In genomic region chr22:39897841-39898240, GRCh38 we compare ENCODE assay signal across 25 cellular contexts. TPM values are rescaled to one million over a fixed set of nuclear protein-coding genes. Genes with fewer than 3 reads are reported as not detected.
"Had no signal": no experiment of that assay in that cellular context is flagged by ENCODE, and none has a peak within 500 bp of the region (broad histone marks: within the 10 kb centered on the region; RNA-seq: fewer than 3 reads in every experiment).

No MANE protein-coding gene starts in this region.

- H3K27me3 Mint-ChIP-seq: activated CD4-positive, alpha-beta memory T cell treated with anti-CD3 and anti-CD28 coated beads, Interleukin-2, amount 10 ng/mL, durations not matched to agents 7 days and 5 days; stimulated activated naive B cell treated with anti-CD40 and anti-IgM and Interleukin-4, amounts not matched to agents 10 μg/mL and 1 μg/mL and 100 μg/mL, for 72 hours had no signal

- H3K27ac ChIP-seq: epithelial cell of prostate, heart right ventricle, uterus had no signal

- H3K36me3 Mint-ChIP-seq: natural killer cell; stimulated activated naive B cell treated with anti-CD40 and anti-IgM and Interleukin-4, amounts not matched to agents 10 μg/mL and 1 μg/mL and 100 μg/mL, for 72 hours had no signal

- H3K27ac Mint-ChIP-seq: activated CD4-positive, alpha-beta memory T cell treated with anti-CD3 and anti-CD28 coated beads, Interleukin-2, amount 10 ng/mL, durations not matched to agents 7 days and 5 days; activated naive CD4-positive, alpha-beta T cell treated with anti-CD3 and anti-CD28 coated beads, Interleukin-2, amount 10 ng/mL, durations not matched to agents 7 days and 5 days; activated T-cell treated with anti-CD3 and anti-CD28 coated beads, Interleukin-2, amount 50 U/mL, for 72 hours; natural killer cell; stimulated activated naive B cell treated with anti-CD40 and anti-IgM and Interleukin-4, amounts not matched to agents 10 μg/mL and 1 μg/mL and 100 μg/mL, for 72 hours had no signal

- H3K36me3 ChIP-seq: heart right ventricle, uterus had no signal

- DNase-seq: activated CD4-positive, alpha-beta memory T cell treated with anti-CD3 and anti-CD28 coated beads, Interleukin-2, amount 10 ng/mL, durations not matched to agents 7 days and 5 days; activated CD4-positive, alpha-beta T cell treated with anti-CD3 and anti-CD28 coated beads for 48 hours; activated CD4-positive, CD25-positive, alpha-beta regulatory T cell; activated effector memory CD4-positive, alpha-beta T cell treated with Interleukin-2 at 50 U/mL for 16 hours; activated naive CD4-positive, alpha-beta T cell treated with anti-CD3 and anti-CD28 coated beads, Interleukin-2, amount 10 ng/mL, durations not matched to agents 7 days and 5 days; activated T-cell treated with anti-CD3 and anti-CD28 coated beads, Interleukin-2, amount 50 U/mL, for 72 hours; heart right ventricle; islet precursor cell; left cardiac atrium; midbrain; natural killer cell; small intestine; stimulated activated CD4-positive, alpha-beta T cell treated with anti-CD3 and anti-CD28 coated beads, Interleukin-15, amount 100 ng/mL, for 24 hours; stimulated activated naive B cell treated with anti-CD40 and anti-IgM and Interleukin-4, amounts not matched to agents 10 μg/mL and 1 μg/mL and 100 μg/mL, for 72 hours; trophoblast cell; uterus had no signal

- ATAC-seq: activated T-cell treated with anti-CD3 and anti-CD28 coated beads, Interleukin-2, amount 50 U/mL, for 72 hours; heart right ventricle; left cardiac atrium; natural killer cell; sciatic nerve; stimulated activated naive B cell treated with anti-CD40 and anti-IgM and Interleukin-4, amounts not matched to agents 10 μg/mL and 1 μg/mL and 100 μg/mL, for 72 hours had no signal

- H3K9me3 Mint-ChIP-seq: activated CD4-positive, alpha-beta memory T cell treated with anti-CD3 and anti-CD28 coated beads, Interleukin-2, amount 10 ng/mL, durations not matched to agents 7 days and 5 days; activated naive CD4-positive, alpha-beta T cell treated with anti-CD3 and anti-CD28 coated beads, Interleukin-2, amount 10 ng/mL, durations not matched to agents 7 days and 5 days; activated T-cell treated with anti-CD3 and anti-CD28 coated beads, Interleukin-2, amount 50 U/mL, for 72 hours; natural killer cell; stimulated activated naive B cell treated with anti-CD40 and anti-IgM and Interleukin-4, amounts not matched to agents 10 μg/mL and 1 μg/mL and 100 μg/mL, for 72 hours had no signal

- H3K9me3 ChIP-seq: heart right ventricle, uterus had no signal

- H3K4me3 Mint-ChIP-seq: activated CD4-positive, alpha-beta memory T cell treated with anti-CD3 and anti-CD28 coated beads, Interleukin-2, amount 10 ng/mL, durations not matched to agents 7 days and 5 days; activated naive CD4-positive, alpha-beta T cell treated with anti-CD3 and anti-CD28 coated beads, Interleukin-2, amount 10 ng/mL, durations not matched to agents 7 days and 5 days; activated T-cell treated with anti-CD3 and anti-CD28 coated beads, Interleukin-2, amount 50 U/mL, for 72 hours; natural killer cell; stimulated activated naive B cell treated with anti-CD40 and anti-IgM and Interleukin-4, amounts not matched to agents 10 μg/mL and 1 μg/mL and 100 μg/mL, for 72 hours had no signal

RNA-seq across cellular contexts. Expression of gene GRAP2, which starts 3.0 kb away (rescaled TPM):
- total RNA-seq: chondrocyte, osteoblast, renal cortical epithelial cell had no signal

RNA-seq across cellular contexts. Expression of gene ENTHD1, which starts 4.3 kb away (rescaled TPM):
- total RNA-seq: chondrocyte, fibroblast of villous mesenchyme, left cardiac atrium, liver, natural killer cell, osteoblast, posterior vena cava, renal cortical epithelial cell, temporal lobe had no signal
